Comparison of ENCODE assay signal across 26 cellular contexts in genomic region chr1:152506899-152507498, GRCh38. TPM values are rescaled to one million over a fixed set of nuclear protein-coding genes. Genes with fewer than 3 reads are reported as not detected.
DNase-seq lines count a peak whose midpoint lies in the region; ATAC-seq, FAIRE-seq and TF ChIP-seq lines count a peak whose summit lies in the region.
"Had no signal": no experiment of that assay in that cellular context is flagged by ENCODE, and none has a peak within 500 bp of the region (broad histone marks: within the 10 kb centered on the region; RNA-seq: fewer than 3 reads in every experiment).

No MANE protein-coding gene starts in this region.

- no peaks in the 10 kb centered on the region for H3K36me3 ChIP-seq in esophagus (ENCODE audit: control insufficient read depth in 2 of 2, insufficient read depth in 2 of 2, low read length in 1 of 2)
- H3K36me3 ChIP-seq: BLaER1, HAP-1 had no signal

- no peak for TF ChIP-seq CTCF in A549 (IDR thresholded peaks at IDR 0.05)
- no peak for TF ChIP-seq CTCF in RWPE1 (conservative IDR thresholded peaks at IDR 0.05; ENCODE audit: low read depth)

- H3K4me3 ChIP-seq in A549 (no peak overlapping the region), esophagus (ENCODE audit: low read depth in 1 of 2, low read length in 2 of 2) (no peak overlapping the region)
- H3K4me3 ChIP-seq: BLaER1, HAP-1 had no signal

- peak in 1 of 2 experiments; percentile 42 for DNase-seq in A549 (ENCODE audit: low read depth in 1 of 2, low spot score in 1 of 2)
- DNase-seq in RWPE1 (ENCODE audit: low spot score) = peak; percentile 57
- DNase-seq in kidney tubule cell (ENCODE audit: low spot score) = peak; percentile 84
- no peak for DNase-seq in SIG-M5 treated with dmso at 0.1 percent for 504 hours (lab: John Stamatoyannopoulos, UW; ENCODE audit: unreplicated experiment)
- DNase-seq in NK-92 treated with Interleukin-12 subunit alpha and Interleukin-12 subunit beta, amount 100 ng/mL, for 24 hours (lab: John Stamatoyannopoulos, UW) = no peak
- DNase-seq: 8988T; CD4-positive, CD25-positive, alpha-beta regulatory T cell; DMS153; DND-41; GOT3; HFFc6; KBM-7; MM.1S; NCI-H1092; NCI-H1417 treated with DMSO at 0.1 percent for 48 hours; NCI-H1694 treated with DMSO at 0.1 percent for 48 hours; NCI-H2081; NCI-H2171; NCI-H226; NCI-H510A; NCI-H69; Right ventricle myocardium superior had no signal

- H3K9me3 ChIP-seq in A549 (no peaks in the 10 kb centered on the region), esophagus (ENCODE audit: control insufficient read depth in 2 of 2, insufficient read depth in 1 of 2, low read depth in 1 of 2, low read length in 1 of 2) (no peaks in the 10 kb centered on the region)
- H3K9me3 ChIP-seq: BLaER1, HAP-1 had no signal

- POLR2A ChIA-PET in A549 (lab: Yijun Ruan, JAX) (interaction anchor here (1.1 kb wide), 1 partner anchor 10 kb away, joined by 4 read pairs; no protein-coding TSS in a partner anchor), RWPE1 (lab: Yijun Ruan, JAX; ENCODE audit: low non-redundant PET) (no interaction called here)

- FAIRE-seq in A549 (lab: Jason Lieb, UNC) = no peak

- no peak for ATAC-seq in A549
- no peak for ATAC-seq in HG03097 (IDR thresholded peaks at IDR 0.05; ENCODE audit: low FRiP score, unreplicated experiment)

- H3K27me3 ChIP-seq in esophagus (ENCODE audit: control insufficient read depth in 1 of 2, insufficient read depth in 2 of 2, low read length in 2 of 2) = no peaks in the 10 kb centered on the region
- H3K27me3 ChIP-seq: BLaER1 had no signal

- H3K4me2 ChIP-seq in A549 = no peak overlapping the region
- H3K4me2 ChIP-seq: BLaER1 had no signal

- CTCF ChIA-PET in A549 (lab: Yijun Ruan, JAX) (no interaction called here), RWPE1 (lab: Yijun Ruan, JAX) (no interaction called here)

- TF ChIP-seq RAD21 in A549 (conservative IDR thresholded peaks at IDR 0.05 in 1 of 2, IDR thresholded peaks at IDR 0.05 in 1 of 2) = no peak

- peaks cover 37% of the 10 kb centered on the region for H3K4me1 ChIP-seq in A549
- H3K4me1 ChIP-seq in esophagus (ENCODE audit: control insufficient read depth in 2 of 2, insufficient read depth in 2 of 2, low read length in 1 of 2) = peaks cover 0 to 6% of the 10 kb centered on the region in 2 donors
- H3K4me1 ChIP-seq: BLaER1, HAP-1 had no signal

- no peak for TF ChIP-seq EP300 in A549 (IDR thresholded peaks at IDR 0.05)

- 80% methylated on average over 1 of the region's 1 CpG for WGBS in A549 (ENCODE audit: missing lambda C conversion rate)
- WGBS in esophagus, 2 donors = 55 to 74% methylated on average over 1 of the region's 1 CpG

- TF ChIP-seq POLR2A in A549 (IDR thresholded peaks at IDR 0.05; ENCODE audit: low read length) = no peak

- H3K27ac ChIP-seq in A549 = peak overlapping the region; percentile 34 to 72; a peak in 5 of 6 replicates
- peak overlapping the region; percentile 76 for H3K27ac ChIP-seq in RWPE1
- peak overlapping the region; percentile 66 to 90 for H3K27ac ChIP-seq in esophagus (ENCODE audit: low read depth in 2 of 2, low read length in 1 of 2)
- H3K27ac ChIP-seq: BLaER1 had no signal

TF ChIP-seq in A549, 52 proteins besides CTCF, POLR2A, EP300 and RAD21:
- no peak for TF ChIP-seq RCOR1 (IDR thresholded peaks at IDR 0.05; ENCODE audit: low read depth, low read length)
- peak in 1 of 2 experiments; percentile 42; a peak in 1 of 4 replicates for TF ChIP-seq CEBPB (IDR thresholded peaks at IDR 0.05)
- TF ChIP-seq CBX2 (IDR thresholded peaks at IDR 0.05; ENCODE audit: borderline replicate concordance, low read depth) = no peak
- TF ChIP-seq ZSCAN20 (CRISPR knock-in tag; IDR thresholded peaks at IDR 0.05) = no peak
- no peak for TF ChIP-seq NFE2L2 (conservative IDR thresholded peaks at IDR 0.05; ENCODE audit: low read length)
- no peak for TF ChIP-seq KDM5A (IDR thresholded peaks at IDR 0.05)
TF ChIP-seq in A549: peak in this region for 1.

RNA-seq across cellular contexts. Expression of gene LCE5A, which starts 3.6 kb away (rescaled TPM):
- polyA plus RNA-seq in A549 (2011; rRNA removed) (not detected in 2 replicates), A549 (2017; fragmentation: RNase III; extraction: RNeasy Plus Mini Kit Qiagen cat#74134 plus additional on column Dnase treatment) (not detected in 3 replicates), esophagus (under 1 TPM in 1 of 2 donors, not detected in 1; 0.18 TPM)
- not detected in 2 replicates for polyA plus RNA-seq in A549 (2012; cell fraction: cytosol; rRNA removed)
- polyA plus RNA-seq in A549 (2012; cell fraction: nucleus; rRNA removed) = 0.17 TPM in 1 of 2 replicates, not detected in the other
- not detected in 2 replicates for polyA minus RNA-seq in A549 (2011; rRNA and poly(A)+ RNA removed)
- polyA plus RNA-seq: CD4-positive, CD25-positive, alpha-beta regulatory T cell had no signal

RNA-seq across cellular contexts. Expression of gene CRCT1, which starts 7.3 kb away (rescaled TPM):
- polyA plus RNA-seq in A549 (2011; rRNA removed) (0.47 and 0.50 TPM in 2 replicates), A549 (2017; fragmentation: RNase III; extraction: RNeasy Plus Mini Kit Qiagen cat#74134 plus additional on column Dnase treatment) (0.14 TPM in 1 of 3 replicates, not detected in the others), esophagus (1,000 to 10,000 TPM in 1 of 2 donors, 100 to 1,000 TPM in 1; 659 to 3,090 TPM)
- 0.61 and 0.78 TPM in 2 replicates for polyA plus RNA-seq in A549 (2012; cell fraction: cytosol; rRNA removed)
- 0.52 and 1.6 TPM in 2 replicates for polyA plus RNA-seq in A549 (2012; cell fraction: nucleus; rRNA removed)
- polyA minus RNA-seq in A549 (2011; rRNA and poly(A)+ RNA removed) = 0.44 TPM in 1 of 2 replicates, not detected in the other
- polyA plus RNA-seq: CD4-positive, CD25-positive, alpha-beta regulatory T cell had no signal

RNA-seq across cellular contexts. Expression of gene LCE3E, which starts 59.6 kb away (rescaled TPM):
- polyA plus RNA-seq in A549 (2011; rRNA removed) (not detected in 2 replicates), A549 (2017; fragmentation: RNase III; extraction: RNeasy Plus Mini Kit Qiagen cat#74134 plus additional on column Dnase treatment) (not detected in 3 replicates), esophagus (100 to 1,000 TPM in 1 of 2 donors, 1 to 10 TPM in 1; 5.0 to 110 TPM)
- not detected in 2 replicates for polyA plus RNA-seq in A549 (2012; cell fraction: cytosol; rRNA removed)
- polyA plus RNA-seq in A549 (2012; cell fraction: nucleus; rRNA removed) = not detected in 2 replicates
- 0.83 TPM in 1 of 2 replicates, not detected in the other for polyA minus RNA-seq in A549 (2011; rRNA and poly(A)+ RNA removed)
- polyA plus RNA-seq: CD4-positive, CD25-positive, alpha-beta regulatory T cell had no signal

Comparison
In these comparisons a context has a peak if more than half of its experiments do, and no peak if none do; other contexts are left out.
1. DNase-seq: peak in RWPE1 (single experiment) and kidney tubule cell (single experiment); none in SIG-M5 treated with dmso at 0.1 percent for 504 hours (single experiment) and NK-92 treated with Interleukin-12 subunit alpha and Interleukin-12 subunit beta, amount 100 ng/mL, for 24 hours (single experiment).
2. RNA of gene CRCT1, which starts 7.3 kb away (polyA plus RNA-seq): 659 to 3,090 TPM in esophagus; 0.14 to 1.6 TPM in A549; every median in the first group is over 100 times any median in the second.
3. RNA of gene LCE3E, which starts 59.6 kb away (polyA plus RNA-seq): 5.0 to 110 TPM in esophagus; not detected in A549; every median in the first group is over 4 times any median in the second.
4. Peak in every context shown above with its lines, with median percentiles within 50 percentile points of each other: H3K27ac ChIP-seq.